In genomic region chr11:108543316-108543955, GRCh38 we compare ENCODE assay signal across 30 cellular contexts.
"Had no signal": no experiment of that assay in that cellular context is flagged by ENCODE, and none has a peak within 500 bp of the region (broad histone marks: within the 10 kb centered on the region; RNA-seq: fewer than 3 reads in every experiment).

No MANE protein-coding gene starts in this region.

- H3K27me3 Mint-ChIP-seq: activated CD4-positive, alpha-beta T cell treated with anti-CD3 and anti-CD28 coated beads for 36 hours; activated naive CD4-positive, alpha-beta T cell treated with anti-CD3 and anti-CD28 coated beads, Interleukin-2, amount 10 ng/mL, durations not matched to agents 7 days and 5 days; activated naive CD8-positive, alpha-beta T cell treated with anti-CD3 and anti-CD28 coated beads, Interleukin-2, amount 10 ng/mL, durations not matched to agents 7 days and 5 days; brain; effector memory CD8-positive, alpha-beta T cell; stimulated activated naive CD8-positive, alpha-beta T cell treated with anti-CD3 and anti-CD28 coated beads, Interleukin-15, amount 100 ng/mL, for 72 hours had no signal

- H3K9me3 ChIP-seq: ascending aorta, right lobe of liver, thyroid gland, upper lobe of right lung had no signal

- H2AFZ ChIP-seq: hepatocyte had no signal

- H3K4me3 Mint-ChIP-seq: activated CD4-positive, alpha-beta T cell treated with anti-CD3 and anti-CD28 coated beads for 36 hours; activated naive CD4-positive, alpha-beta T cell treated with anti-CD3 and anti-CD28 coated beads, Interleukin-2, amount 10 ng/mL, durations not matched to agents 7 days and 5 days; activated naive CD8-positive, alpha-beta T cell treated with anti-CD3 and anti-CD28 coated beads, Interleukin-2, amount 10 ng/mL, durations not matched to agents 7 days and 5 days; brain; effector memory CD8-positive, alpha-beta T cell; naive thymus-derived CD8-positive, alpha-beta T cell; stimulated activated memory B cell treated with anti-CD40 and anti-IgM and Interleukin-4, amounts not matched to agents 10 μg/mL and 1 μg/mL and 100 μg/mL, for 72 hours; stimulated activated naive CD8-positive, alpha-beta T cell treated with anti-CD3 and anti-CD28 coated beads, Interleukin-15, amount 100 ng/mL, for 72 hours; T-helper 2 cell treated with Interferon-gamma antibody and Interleukin-4, amounts not matched to agents 5 μg/mL and 100 μg/mL, for 36 hours had no signal

- FAIRE-seq: frontal cortex, small intestine had no signal

- ATAC-seq: activated CD4-positive, alpha-beta T cell treated with anti-CD3 and anti-CD28 coated beads for 36 hours; effector memory CD8-positive, alpha-beta T cell; left cardiac atrium; left ventricle myocardium superior; naive thymus-derived CD8-positive, alpha-beta T cell; right lobe of liver; stimulated activated memory B cell treated with anti-CD40 and anti-IgM and Interleukin-4, amounts not matched to agents 10 μg/mL and 1 μg/mL and 100 μg/mL, for 72 hours; stimulated activated naive CD8-positive, alpha-beta T cell treated with anti-CD3 and anti-CD28 coated beads, Interleukin-15, amount 100 ng/mL, for 72 hours; upper lobe of right lung had no signal

- H3K36me3 ChIP-seq: ascending aorta, right lobe of liver, thyroid gland, upper lobe of right lung had no signal

- H3K4me2 ChIP-seq: hepatocyte had no signal

- H3K4me1 ChIP-seq: ascending aorta, right lobe of liver, upper lobe of right lung had no signal

- H3K4me1 Mint-ChIP-seq: activated CD4-positive, alpha-beta T cell treated with anti-CD3 and anti-CD28 coated beads for 36 hours; activated naive CD8-positive, alpha-beta T cell treated with anti-CD3 and anti-CD28 coated beads, Interleukin-2, amount 10 ng/mL, durations not matched to agents 7 days and 5 days; stimulated activated memory B cell treated with anti-CD40 and anti-IgM and Interleukin-4, amounts not matched to agents 10 μg/mL and 1 μg/mL and 100 μg/mL, for 72 hours had no signal

- H3K27me3 ChIP-seq: ascending aorta, hepatocyte, right lobe of liver, thyroid gland, upper lobe of right lung had no signal

- H3K36me3 Mint-ChIP-seq: activated naive CD4-positive, alpha-beta T cell treated with anti-CD3 and anti-CD28 coated beads, Interleukin-2, amount 10 ng/mL, durations not matched to agents 7 days and 5 days; activated naive CD8-positive, alpha-beta T cell treated with anti-CD3 and anti-CD28 coated beads, Interleukin-2, amount 10 ng/mL, durations not matched to agents 7 days and 5 days; brain; stimulated activated memory B cell treated with anti-CD40 and anti-IgM and Interleukin-4, amounts not matched to agents 10 μg/mL and 1 μg/mL and 100 μg/mL, for 72 hours had no signal

- H3K27ac Mint-ChIP-seq: activated CD4-positive, alpha-beta T cell treated with anti-CD3 and anti-CD28 coated beads for 36 hours; activated naive CD4-positive, alpha-beta T cell treated with anti-CD3 and anti-CD28 coated beads, Interleukin-2, amount 10 ng/mL, durations not matched to agents 7 days and 5 days; activated naive CD8-positive, alpha-beta T cell treated with anti-CD3 and anti-CD28 coated beads, Interleukin-2, amount 10 ng/mL, durations not matched to agents 7 days and 5 days; effector memory CD8-positive, alpha-beta T cell; stimulated activated memory B cell treated with anti-CD40 and anti-IgM and Interleukin-4, amounts not matched to agents 10 μg/mL and 1 μg/mL and 100 μg/mL, for 72 hours; stimulated activated naive CD8-positive, alpha-beta T cell treated with anti-CD3 and anti-CD28 coated beads, Interleukin-15, amount 100 ng/mL, for 72 hours; T-helper 2 cell treated with Interferon-gamma antibody and Interleukin-4, amounts not matched to agents 5 μg/mL and 100 μg/mL, for 36 hours had no signal

- H3K79me2 ChIP-seq: hepatocyte had no signal

- H3K27ac ChIP-seq: ascending aorta, hepatocyte, right lobe of liver, upper lobe of right lung had no signal

- H3K9me3 Mint-ChIP-seq: activated naive CD4-positive, alpha-beta T cell treated with anti-CD3 and anti-CD28 coated beads, Interleukin-2, amount 10 ng/mL, durations not matched to agents 7 days and 5 days; activated naive CD8-positive, alpha-beta T cell treated with anti-CD3 and anti-CD28 coated beads, Interleukin-2, amount 10 ng/mL, durations not matched to agents 7 days and 5 days; brain; effector memory CD8-positive, alpha-beta T cell; naive thymus-derived CD8-positive, alpha-beta T cell; stimulated activated memory B cell treated with anti-CD40 and anti-IgM and Interleukin-4, amounts not matched to agents 10 μg/mL and 1 μg/mL and 100 μg/mL, for 72 hours; stimulated activated naive CD8-positive, alpha-beta T cell treated with anti-CD3 and anti-CD28 coated beads, Interleukin-15, amount 100 ng/mL, for 72 hours; T-helper 2 cell treated with Interferon-gamma antibody and Interleukin-4, amounts not matched to agents 5 μg/mL and 100 μg/mL, for 36 hours had no signal

- DNase-seq: activated CD4-positive, alpha-beta T cell treated with anti-CD3 and anti-CD28 coated beads for 36 hours; activated CD4-positive, CD25-positive, alpha-beta regulatory T cell; activated CD8-positive, alpha-beta memory T cell treated with anti-CD3 and anti-CD28 coated beads, Interleukin-2, amount 50 U/mL, for 4 hours; activated gamma-delta T cell; activated naive CD4-positive, alpha-beta T cell treated with anti-CD3 and anti-CD28 coated beads, Interleukin-2, amount 10 ng/mL, durations not matched to agents 7 days and 5 days; activated naive CD8-positive, alpha-beta T cell treated with anti-CD3 and anti-CD28 coated beads, Interleukin-2, amount 10 ng/mL, durations not matched to agents 7 days and 5 days; activated T-cell treated with anti-CD3 and anti-CD28 coated beads, Interleukin-2, amount 50 U/mL, for 1 hour; cortex of kidney; effector memory CD8-positive, alpha-beta T cell; erythroblast; islet precursor cell; left cardiac atrium; left ventricle myocardium superior; naive thymus-derived CD8-positive, alpha-beta T cell; right lobe of liver; small intestine; stimulated activated CD4-positive, alpha-beta T cell treated with anti-CD3 and anti-CD28 coated beads, Interleukin-1b, Interleukin-23, amount 100 ng/mL, for 48 hours; stimulated activated CD4-positive, alpha-beta T cell treated with anti-CD3 and anti-CD28 coated beads, Interleukin-4, amount 100 ng/mL, for 4 hours; stimulated activated CD8-positive, alpha-beta memory T cell treated with anti-CD3 and anti-CD28 coated beads, Interleukin-4, amount 100 ng/mL, for 48 hours; stimulated activated naive CD8-positive, alpha-beta T cell treated with anti-CD3 and anti-CD28 coated beads, Interleukin-15, amount 100 ng/mL, for 72 hours; substantia nigra; T-helper 1 cell; thyroid gland; upper lobe of right lung had no signal

- H3K4me3 ChIP-seq: ascending aorta, hepatocyte, right lobe of liver, thyroid gland, upper lobe of right lung had no signal
